Comparison of ENCODE assay signal across 12 cellular contexts in genomic region chr14:103110681-103111296, GRCh38. TPM values are rescaled to one million over a fixed set of nuclear protein-coding genes. Genes with fewer than 3 reads are reported as not detected.
DNase-seq lines count a peak whose midpoint lies in the region; ATAC-seq and TF ChIP-seq lines count a peak whose summit lies in the region.
"Had no signal": no experiment of that assay in that cellular context is flagged by ENCODE, and none has a peak within 500 bp of the region (broad histone marks: within the 10 kb centered on the region; RNA-seq: fewer than 3 reads in every experiment).

No MANE protein-coding gene starts in this region.

- H3K14ac ChIP-seq in neuronal stem cell (ENCODE audit: low read length): peak overlapping the region; percentile 90

- peak overlapping the region; percentile 82 for H2BK120ac ChIP-seq in neuronal stem cell (ENCODE audit: low read depth, low read length)

- TF ChIP-seq CTCF in Calu3 (IDR thresholded peaks at IDR 0.05; ENCODE audit: unreplicated experiment) (no peak), chondrocyte (IDR thresholded peaks at IDR 0.05) (no peak)

- H3K4me1 ChIP-seq in neuronal stem cell (ENCODE audit: control insufficient read depth in 2 of 2, insufficient read depth in 1 of 2, low read depth in 1 of 2, low read length in 2 of 2): peaks cover 15 to 32% of the 10 kb centered on the region in 2 donors

- CTCF ChIA-PET in Calu3 (lab: Charles Lee): interaction anchor here (0.6 kb wide), 1 partner anchor 113 kb away, joined by 4 read pairs; no protein-coding TSS in a partner anchor

- peak overlapping the region; percentile 82 for H2BK12ac ChIP-seq in neuronal stem cell (ENCODE audit: low read length)

- H2BK5ac ChIP-seq in neuronal stem cell (ENCODE audit: low read length): peak overlapping the region; percentile 71

- no peak overlapping the region for H4K91ac ChIP-seq in neuronal stem cell (ENCODE audit: low read depth, low read length, poor library complexity)

- H3K18ac ChIP-seq in neuronal stem cell (ENCODE audit: low read length): peak overlapping the region; percentile 92

- peak overlapping the region; percentile 81 for H3K23ac ChIP-seq in neuronal stem cell (ENCODE audit: low read depth, low read length, poor library complexity)

- BruUV-seq in Calu3 (replicated peaks; lab: Mats Ljungman, UMichigan): no TSS peak

- peaks cover 45% of the 10 kb centered on the region for H3K4me1 Mint-ChIP-seq in Calu3 (ENCODE audit: low read depth, unreplicated experiment)
- peaks cover 19% of the 10 kb centered on the region for H3K4me1 Mint-ChIP-seq in chondrocyte (ENCODE audit: low read depth)

- H2AFZ ChIP-seq in neuronal stem cell (ENCODE audit: low read length): peak overlapping the region; percentile 66

- no CpG with 5 or more reads among the region's 15 CpGs for WGBS in neuronal stem cell (ENCODE audit: extremely low coverage in 2 of 2, insufficient read length in 2 of 2, insufficient replicate concordance in 1 of 2), 2 donors

- no peak overlapping the region for H3K27ac ChIP-seq in neuronal stem cell (replicated peaks; ENCODE audit: low read length)
- H3K27ac ChIP-seq: epithelial cell of prostate had no signal

- peaks cover 9% of the 10 kb centered on the region for H3K36me3 Mint-ChIP-seq in Calu3 (ENCODE audit: insufficient read depth, unreplicated experiment)
- H3K36me3 Mint-ChIP-seq in chondrocyte (ENCODE audit: low read depth): no peaks in the 10 kb centered on the region
- H3K36me3 Mint-ChIP-seq: naive B cell had no signal

- no peaks in the 10 kb centered on the region for H3K36me3 ChIP-seq in neuronal stem cell (replicated peaks in 1 of 2; ENCODE audit: control insufficient read depth in 2 of 2, insufficient read depth in 2 of 2, low read length in 2 of 2)

- no peaks in the 10 kb centered on the region for H3K27me3 Mint-ChIP-seq in Calu3 (ENCODE audit: unreplicated experiment)
- no peaks in the 10 kb centered on the region for H3K27me3 Mint-ChIP-seq in chondrocyte (ENCODE audit: low read depth)

- H3K9me3 ChIP-seq in neuronal stem cell (replicated peaks in 1 of 2; ENCODE audit: control insufficient read depth in 2 of 2, insufficient read depth in 1 of 2, low read depth in 1 of 2, low read length in 2 of 2): no peaks in the 10 kb centered on the region

- peak overlapping the region; percentile 27 for H3K9ac ChIP-seq in neuronal stem cell (ENCODE audit: low read depth, low read length, poor library complexity)

- H3K4me3 Mint-ChIP-seq in Calu3 (ENCODE audit: low read depth, unreplicated experiment) (peak overlapping the region; percentile 34), chondrocyte (ENCODE audit: unreplicated experiment) (peak overlapping the region; percentile 35)
- H3K4me3 Mint-ChIP-seq: naive B cell had no signal

- peak overlapping the region; percentile 30 for H3K4ac ChIP-seq in neuronal stem cell (ENCODE audit: low read length)

- H3K4me2 ChIP-seq in neuronal stem cell (ENCODE audit: insufficient read depth, low read length, poor library complexity, severe bottlenecking): no peak overlapping the region

- no peak for ATAC-seq in HG02885 (IDR thresholded peaks at IDR 0.05; ENCODE audit: poor library complexity, unreplicated experiment)
- no peak for ATAC-seq in GM21528 (IDR thresholded peaks at IDR 0.05; ENCODE audit: low FRiP score, unreplicated experiment)

- H3K27ac Mint-ChIP-seq in Calu3 (ENCODE audit: unreplicated experiment) (peak overlapping the region; percentile 20), chondrocyte (ENCODE audit: unreplicated experiment) (peak overlapping the region; percentile 39)
- H3K27ac Mint-ChIP-seq: naive B cell had no signal

- no peaks in the 10 kb centered on the region for H3K79me1 ChIP-seq in neuronal stem cell (ENCODE audit: low read depth, low read length)

- H4K8ac ChIP-seq in neuronal stem cell (ENCODE audit: low read depth, low read length): peak overlapping the region; percentile 89

- H2BK15ac ChIP-seq in neuronal stem cell (ENCODE audit: low read length): peak overlapping the region; percentile 91

- H3K4me3 ChIP-seq in neuronal stem cell (ENCODE audit: low read length in 2 of 2): no peak overlapping the region

- intact Hi-C loops in Calu3 (cut with micrococcal nuclease; ENCODE audit: unreplicated experiment): no loop called here

- H3K27me3 ChIP-seq in neuronal stem cell (ENCODE audit: control insufficient read depth in 3 of 3, insufficient read depth in 3 of 3, low read depth in 1 of 3, low read length in 3 of 3): peaks cover 0 to 21% (median 2%) of the 10 kb centered on the region in 3 experiments

- no peaks in the 10 kb centered on the region for H3K9me3 Mint-ChIP-seq in Calu3 (ENCODE audit: low read depth, unreplicated experiment)
- no peaks in the 10 kb centered on the region for H3K9me3 Mint-ChIP-seq in chondrocyte (ENCODE audit: low read depth)
- H3K9me3 Mint-ChIP-seq: naive B cell had no signal

- DNase-seq in Calu3 (no peak), NCI-H1694 treated with DMSO at 0.1 percent for 48 hours (lab: John Stamatoyannopoulos, UW) (peak; percentile 85), chondrocyte (ENCODE audit: low spot score) (no peak), neuronal stem cell (ENCODE audit: low spot score) (no peak), T-helper 9 cell (no peak)
- no peak for DNase-seq in activated T-cell treated with anti-CD3 and anti-CD28 coated beads, Interleukin-2, amount 50 U/mL, for 48 hours
- DNase-seq: activated effector memory CD4-positive, alpha-beta T cell treated with Interleukin-2 at 50 U/mL for 16 hours; naive B cell; SIG-M5 had no signal

- H2AK5ac ChIP-seq in neuronal stem cell (ENCODE audit: low read depth, low read length): peak overlapping the region; percentile 96

RNA-seq across cellular contexts. Expression of gene TNFAIP2, which starts 12.5 kb away (rescaled TPM):
- 113 and 195 TPM in 2 replicates for total RNA-seq in Calu3 (2022)
- 1.9 to 16.7 TPM (median 13.3 TPM) in 3 replicates for total RNA-seq in chondrocyte
- polyA plus RNA-seq in neuronal stem cell (2013, experiment 1 of 2): 26.4 TPM
- 24.5 TPM for polyA plus RNA-seq in neuronal stem cell (2013, experiment 2 of 2)

RNA-seq across cellular contexts. Expression of gene EXOC3L4, which starts 16.3 kb away (rescaled TPM):
- total RNA-seq in Calu3 (2022) (10.9 and 13.5 TPM in 2 replicates), chondrocyte (not detected in 3 replicates)
- not detected for polyA plus RNA-seq in neuronal stem cell (2013, experiment 1 of 2)
- not detected for polyA plus RNA-seq in neuronal stem cell (2013, experiment 2 of 2)

RNA-seq across cellular contexts. Expression of gene LBHD2, which starts 26.8 kb away (rescaled TPM):
- total RNA-seq in Calu3 (2022) (not detected in 2 replicates), chondrocyte (not detected in 3 replicates)
- not detected for polyA plus RNA-seq in neuronal stem cell (2013, experiment 1 of 2)
- not detected for polyA plus RNA-seq in neuronal stem cell (2013, experiment 2 of 2)

RNA-seq across cellular contexts. Expression of gene CDC42BPB, which starts 53.4 kb away (rescaled TPM):
- 98.7 and 112 TPM in 2 replicates for total RNA-seq in Calu3 (2022)
- total RNA-seq in chondrocyte: 106 to 113 TPM (median 107 TPM) in 3 replicates
- 44.7 TPM for polyA plus RNA-seq in neuronal stem cell (2013, experiment 1 of 2)
- 45.1 TPM for polyA plus RNA-seq in neuronal stem cell (2013, experiment 2 of 2)

Comparison
In these comparisons a context has a peak if more than half of its experiments do, and no peak if none do; other contexts are left out.
1. RNA of gene EXOC3L4, which starts 16.3 kb away (total RNA-seq): 10.9 to 13.5 TPM in Calu3; not detected in chondrocyte; every median in the first group is over 10 times any median in the second.